ENCODE assay signal across 8 cellular contexts in the genomic region with DNA sequence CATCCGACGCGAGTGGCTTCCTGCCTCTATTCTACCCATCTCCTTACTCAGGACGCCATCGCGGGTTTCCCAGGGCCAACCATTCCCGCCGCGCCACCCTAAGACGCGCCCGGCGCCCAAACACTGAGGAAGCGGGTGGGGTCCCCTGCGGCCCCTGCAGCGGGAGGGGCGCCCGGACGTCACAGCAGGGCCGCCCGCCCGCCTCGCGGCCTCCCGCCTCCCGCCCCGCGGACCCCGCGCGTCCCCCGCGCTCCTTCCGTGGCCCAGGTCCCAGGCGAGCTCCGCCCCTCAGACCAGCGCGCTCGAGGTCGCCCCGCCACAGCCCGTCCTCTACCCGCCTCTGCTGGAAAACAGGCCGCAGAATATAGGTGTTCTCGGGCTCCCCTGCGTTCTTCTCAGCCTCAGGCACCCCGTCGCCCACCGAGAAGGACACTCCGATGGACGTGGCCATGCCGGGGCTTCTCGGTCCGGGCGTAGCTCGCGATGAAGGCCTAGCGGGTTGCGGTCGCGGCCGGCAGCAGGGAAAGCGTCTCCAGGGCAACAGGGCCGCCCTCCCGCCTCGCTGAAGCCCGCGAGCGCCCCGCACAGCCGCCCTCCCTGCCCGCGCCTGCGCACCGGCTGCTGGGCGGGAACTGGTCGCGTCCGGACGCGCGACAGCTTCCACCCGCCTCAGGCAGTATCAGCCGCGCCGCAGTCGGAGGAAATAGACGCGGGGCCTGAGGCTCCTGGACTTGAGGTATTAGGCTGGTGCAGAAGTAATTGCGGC. TPM values are rescaled to one million over a fixed set of nuclear protein-coding genes. Genes with fewer than 3 reads are reported as not detected.
A peak's percentile ranks its signal among the peaks of the same experiment; 100 is the strongest.
DNase-seq lines count a peak whose midpoint lies in the region; ATAC-seq and TF ChIP-seq lines count a peak whose summit lies in the region.

Gene DYNLT2B (minus strand): TSS at position 539 of the 766 bp plus-strand sequence. CDS start 88 bp downstream, at position 451.

- peak within 1 kb of the TSS; percentile 90 for H3K4me3 ChIP-seq in AG10803 (ENCODE audit: low read length)

- ATAC-seq in GM19025 (IDR thresholded peaks at IDR 0.05; ENCODE audit: low read depth, unreplicated experiment) (peak; percentile 88), HG03280 (IDR thresholded peaks at IDR 0.05; ENCODE audit: unreplicated experiment) (peak; percentile 90)

- DNase-seq in AG10803 (ENCODE audit: low read depth) (peak; percentile 88), NCI-H446 (lab: John Stamatoyannopoulos, UW) (peak; percentile 58 to 94), cerebellum (ENCODE audit: low spot score) (peak; percentile 96), kidney tubule cell (ENCODE audit: low spot score) (peak; percentile 93)
- peak; percentile 89 for DNase-seq in activated CD4-positive, CD25-positive, alpha-beta regulatory T cell treated with anti-CD3 and anti-CD28 coated beads, Interleukin-2, amount 50 U/mL, for 72 hours
- peak; percentile 60 to 68 for DNase-seq in stimulated activated CD4-positive, alpha-beta T cell treated with anti-CD3 and anti-CD28 coated beads, Interleukin-1b, Interleukin-23, amount 100 ng/mL, for 1 hour (ENCODE audit: low read depth in 2 of 2)

- TF ChIP-seq CTCF in AG10803 (conservative IDR thresholded peaks at IDR 0.05; ENCODE audit: low read length), result no peak

RNA-seq across cellular contexts. Expression of gene DYNLT2B, which starts in this region (rescaled TPM):
- total RNA-seq in cerebellum, result 31.5 TPM

Comparison
In these comparisons a context has a peak if more than half of its experiments do, and no peak if none do; other contexts are left out.
1. Peak in every context shown above with its lines: DNase-seq, ATAC-seq and H3K4me3 ChIP-seq.